Comparison of ENCODE assay signal across 32 cellular contexts in the genomic region with DNA sequence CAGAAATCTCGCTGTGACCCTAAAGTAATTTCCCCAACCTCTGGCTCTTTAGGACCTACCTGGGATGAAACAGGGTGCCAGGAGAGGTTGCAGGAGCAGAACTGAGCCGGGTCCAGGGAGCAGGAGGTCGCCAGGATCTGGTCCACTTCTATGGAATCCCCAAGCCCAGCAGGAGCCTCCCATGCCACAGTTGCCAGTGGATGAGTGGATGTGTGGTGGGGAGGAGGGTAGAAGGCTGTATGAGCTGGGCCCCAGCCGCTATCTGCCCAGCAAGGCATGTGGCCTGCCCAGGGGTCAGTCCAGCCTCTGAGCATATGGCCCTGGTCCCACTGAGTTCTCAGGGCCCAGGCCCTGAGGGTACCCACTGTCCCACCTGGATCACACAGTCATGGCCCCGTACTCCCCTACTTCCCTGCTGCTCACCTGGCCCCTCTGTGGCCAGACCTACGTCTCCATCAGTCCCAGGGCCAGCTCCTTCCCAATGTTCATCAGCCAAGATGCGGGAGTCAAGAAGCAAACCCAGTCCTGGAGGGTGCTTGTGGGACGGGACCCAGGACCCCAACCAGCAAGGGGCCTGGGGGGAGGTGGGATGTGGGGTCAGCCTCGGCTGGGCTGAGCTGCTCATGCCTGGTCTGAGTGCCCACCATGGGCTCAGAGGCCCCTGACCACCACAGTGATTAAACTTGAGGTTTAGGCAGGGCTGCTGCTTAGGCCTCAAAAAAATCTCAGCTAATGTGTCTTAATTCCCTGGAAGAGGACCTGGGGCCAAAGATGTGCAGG.
"Had no signal": no experiment of that assay in that cellular context is flagged by ENCODE, and none has a peak within 500 bp of the region (broad histone marks: within the 10 kb centered on the region; RNA-seq: fewer than 3 reads in every experiment).

No MANE protein-coding gene starts in this region.

- H3K27ac ChIP-seq: breast epithelium, epithelial cell of prostate, esophagus squamous epithelium, left lung, pancreas, prostate gland, sigmoid colon, stomach, thyroid gland, upper lobe of right lung, WERI-Rb-1 had no signal

- H3K27me3 Mint-ChIP-seq: activated CD4-positive, alpha-beta T cell treated with anti-CD3 and anti-CD28 coated beads, Interleukin-2, amount 10 ng/mL, durations not matched to agents 24 days and 14 days had no signal

- H3K4me1 Mint-ChIP-seq: activated CD4-positive, alpha-beta T cell treated with anti-CD3 and anti-CD28 coated beads, Interleukin-2, amount 10 ng/mL, durations not matched to agents 24 days and 14 days; activated T-helper 17 cell treated with anti-CD3 and anti-CD28 coated beads, Interleukin-2, amount 50 U/mL, for 72 hours; naive thymus-derived CD4-positive, alpha-beta T cell; stimulated activated effector memory CD8-positive, alpha-beta T cell treated with anti-CD3 and anti-CD28 coated beads, Interleukin-12 subunit alpha, Interleukin-12 subunit beta, amount 100 ng/mL, for 72 hours had no signal

- H3K4me3 ChIP-seq: breast epithelium, esophagus squamous epithelium, left lung, pancreas, prostate gland, sigmoid colon, stomach, thyroid gland, upper lobe of right lung had no signal

- ATAC-seq: activated CD4-positive, CD25-positive, alpha-beta regulatory T cell treated with anti-CD3 and anti-CD28 coated beads, Interleukin-2, amount 50 U/mL, for 24 hours; activated naive CD4-positive, alpha-beta T cell treated with anti-CD3 and anti-CD28 coated beads, Interleukin-2, amount 50 U/mL, for 72 hours; activated T-cell treated with anti-CD3 and anti-CD28 coated beads, Interleukin-2, amount 50 U/mL, for 4 hours; activated T-helper 17 cell treated with anti-CD3 and anti-CD28 coated beads, Interleukin-2, amount 50 U/mL, for 72 hours; left lung; naive thymus-derived CD4-positive, alpha-beta T cell; pancreas; stimulated activated effector memory CD8-positive, alpha-beta T cell treated with anti-CD3 and anti-CD28 coated beads, Interleukin-12 subunit alpha, Interleukin-12 subunit beta, amount 100 ng/mL, for 72 hours; upper lobe of right lung had no signal

- H3K9me3 Mint-ChIP-seq: activated CD4-positive, alpha-beta memory T cell treated with anti-CD3 and anti-CD28 coated beads for 36 hours; activated CD4-positive, alpha-beta T cell treated with anti-CD3 and anti-CD28 coated beads, Interleukin-2, amount 10 ng/mL, durations not matched to agents 24 days and 14 days; activated naive CD4-positive, alpha-beta T cell treated with anti-CD3 and anti-CD28 coated beads, Interleukin-2, amount 50 U/mL, for 72 hours; activated T-cell treated with anti-CD3 and anti-CD28 coated beads, Interleukin-2, amount 50 U/mL, for 4 hours; activated T-helper 17 cell treated with anti-CD3 and anti-CD28 coated beads, Interleukin-2, amount 50 U/mL, for 72 hours; dendritic cell treated with granulocyte-macrophage colony-stimulating factor and Interleukin-4, amounts not matched to agents 40 ng/mL and 50 ng/mL, for 4 days; mesothelial cell of epicardium; stimulated activated effector memory CD8-positive, alpha-beta T cell treated with anti-CD3 and anti-CD28 coated beads, Interleukin-12 subunit alpha, Interleukin-12 subunit beta, amount 100 ng/mL, for 72 hours; T-helper 1 cell treated with Interleukin-12 subunit alpha and Interleukin-12 subunit beta and Interleukin-4 antibody, amounts not matched to agents 30 μg/mL and 1 μg/mL, for 36 hours had no signal

- H3K9me3 ChIP-seq: breast epithelium, esophagus squamous epithelium, left lung, pancreas, prostate gland, sigmoid colon, stomach, thyroid gland, upper lobe of right lung had no signal

- H3K4me1 ChIP-seq: breast epithelium, left lung, pancreas, prostate gland, sigmoid colon, stomach, upper lobe of right lung had no signal

- H3K4me3 Mint-ChIP-seq: activated CD4-positive, alpha-beta memory T cell treated with anti-CD3 and anti-CD28 coated beads for 36 hours; activated CD4-positive, alpha-beta T cell treated with anti-CD3 and anti-CD28 coated beads, Interleukin-2, amount 10 ng/mL, durations not matched to agents 24 days and 14 days; activated T-cell treated with anti-CD3 and anti-CD28 coated beads, Interleukin-2, amount 50 U/mL, for 4 hours; activated T-helper 17 cell treated with anti-CD3 and anti-CD28 coated beads, Interleukin-2, amount 50 U/mL, for 72 hours; dendritic cell treated with granulocyte-macrophage colony-stimulating factor and Interleukin-4, amounts not matched to agents 40 ng/mL and 50 ng/mL, for 4 days; mesothelial cell of epicardium; naive thymus-derived CD4-positive, alpha-beta T cell; stimulated activated effector memory CD8-positive, alpha-beta T cell treated with anti-CD3 and anti-CD28 coated beads, Interleukin-12 subunit alpha, Interleukin-12 subunit beta, amount 100 ng/mL, for 72 hours; T-helper 1 cell treated with Interleukin-12 subunit alpha and Interleukin-12 subunit beta and Interleukin-4 antibody, amounts not matched to agents 30 μg/mL and 1 μg/mL, for 36 hours had no signal

- H3K27ac Mint-ChIP-seq: activated CD4-positive, alpha-beta memory T cell treated with anti-CD3 and anti-CD28 coated beads for 36 hours; activated CD4-positive, alpha-beta T cell treated with anti-CD3 and anti-CD28 coated beads, Interleukin-2, amount 10 ng/mL, durations not matched to agents 24 days and 14 days; activated naive CD4-positive, alpha-beta T cell treated with anti-CD3 and anti-CD28 coated beads, Interleukin-2, amount 50 U/mL, for 72 hours; activated T-helper 17 cell treated with anti-CD3 and anti-CD28 coated beads, Interleukin-2, amount 50 U/mL, for 72 hours; dendritic cell treated with granulocyte-macrophage colony-stimulating factor and Interleukin-4, amounts not matched to agents 40 ng/mL and 50 ng/mL, for 4 days; mesothelial cell of epicardium; naive thymus-derived CD4-positive, alpha-beta T cell; stimulated activated effector memory CD8-positive, alpha-beta T cell treated with anti-CD3 and anti-CD28 coated beads, Interleukin-12 subunit alpha, Interleukin-12 subunit beta, amount 100 ng/mL, for 72 hours; T-helper 1 cell treated with Interleukin-12 subunit alpha and Interleukin-12 subunit beta and Interleukin-4 antibody, amounts not matched to agents 30 μg/mL and 1 μg/mL, for 36 hours had no signal

- H3K27me3 ChIP-seq: breast epithelium, left lung, pancreas, thyroid gland, upper lobe of right lung had no signal

- DNase-seq: activated CD4-positive, alpha-beta memory T cell treated with anti-CD3 and anti-CD28 coated beads for 36 hours; activated CD4-positive, alpha-beta T cell treated with anti-CD3 and anti-CD28 coated beads, Interleukin-2, amount 10 ng/mL, durations not matched to agents 24 days and 14 days; activated naive CD4-positive, alpha-beta T cell; activated T-cell treated with anti-CD3 and anti-CD28 coated beads, Interleukin-2, amount 50 U/mL, for 4 hours; central memory CD4-positive, alpha-beta T cell; effector CD4-positive, alpha-beta T cell; esophagus squamous epithelium; kidney glomerular epithelial cell; left lung; mammary epithelial cell; naive thymus-derived CD4-positive, alpha-beta T cell; retina; small intestine; stimulated activated CD4-positive, alpha-beta T cell treated with anti-CD3 and anti-CD28 coated beads, Interleukin-4, amount 100 ng/mL, for 24 hours; stomach; SW 1271; T-helper 9 cell; thyroid gland; upper lobe of right lung; WERI-Rb-1 had no signal

- H3K36me3 ChIP-seq: breast epithelium, esophagus squamous epithelium, left lung, pancreas, prostate gland, sigmoid colon, stomach, thyroid gland, upper lobe of right lung, WERI-Rb-1 had no signal
